ENCODE assay signal across 8 cellular contexts in genomic region chr17:49576121-49576905, GRCh38.
A peak's percentile ranks its signal among the peaks of the same experiment; 100 is the strongest.
DNase-seq lines count a peak whose midpoint lies in the region; ATAC-seq, FAIRE-seq and TF ChIP-seq lines count a peak whose summit lies in the region.

No MANE protein-coding gene starts in this region.

- no peaks in the 10 kb centered on the region; the same call in 1 of the 2 replicates for H3K36me3 ChIP-seq in WERI-Rb-1

- DNase-seq in AG04449 (ENCODE audit: low read depth, low spot score) (no peak), H54 (ENCODE audit: insufficient read length, low spot score) (peak; percentile 76), WERI-Rb-1 (peak; percentile 73), fibroblast of pulmonary artery (ENCODE audit: low read depth) (peak; percentile 42), nephron progenitor cell (peak; percentile 62)
- no peak for DNase-seq in stimulated activated naive CD4-positive, alpha-beta T cell (lab: John Stamatoyannopoulos, UW)

- ATAC-seq in HG03457 (IDR thresholded peaks at IDR 0.05; ENCODE audit: unreplicated experiment) = no peak
- no peak for ATAC-seq in GM18870 (IDR thresholded peaks at IDR 0.05; ENCODE audit: unreplicated experiment)

- POLR2A ChIA-PET in AG04449 (lab: Yijun Ruan, JAX) = interaction anchor here (0.7 kb wide), 1 partner anchor 101 kb away, joined by 3 read pairs; no protein-coding TSS in a partner anchor

- FAIRE-seq in H54 (lab: Jason Lieb, UNC) = no peak

- H3K9me3 ChIP-seq in WERI-Rb-1 (ENCODE audit: severe bottlenecking) = no peaks in the 10 kb centered on the region

- peaks cover 47% of the 10 kb centered on the region for H3K27me3 Mint-ChIP-seq in nephron progenitor cell (ENCODE audit: low read depth, poor library complexity)

- H3K27me3 ChIP-seq in WERI-Rb-1 (ENCODE audit: insufficient read depth, low read depth, severe bottlenecking) = peaks cover 5% of the 10 kb centered on the region

- H3K36me3 Mint-ChIP-seq in nephron progenitor cell (ENCODE audit: low read depth) = no peaks in the 10 kb centered on the region

- no peak overlapping the region for H3K27ac Mint-ChIP-seq in nephron progenitor cell

- no peak for TF ChIP-seq POLR2A in H54 (IDR thresholded peaks at IDR 0.05; ENCODE audit: low read depth, low read length)

- CTCF ChIA-PET in AG04449 (lab: Yijun Ruan, JAX) = interaction anchor here (0.7 to 18.1 kb wide), 22 partner anchors 9 to 274 kb away, joined by 3 to 1118 read pairs (median 4); partner anchors contain the start of genes SLC35B1 and SPOP

- no peak for TF ChIP-seq CTCF in AG04449 (IDR thresholded peaks at IDR 0.05; ENCODE audit: insufficient read depth, low read length, missing control alignments)
- TF ChIP-seq CTCF in WERI-Rb-1 (IDR thresholded peaks at IDR 0.05; ENCODE audit: low read depth, low read length) = no peak
- TF ChIP-seq CTCF in fibroblast of pulmonary artery (IDR thresholded peaks at IDR 0.05; ENCODE audit: low read length, missing control alignments) = no peak
- TF ChIP-seq CTCF in nephron progenitor cell (IDR thresholded peaks at IDR 0.05) = no peak

- H3K4me3 ChIP-seq in AG04449 (ENCODE audit: low read depth, low read length) (peak overlapping the region; percentile 64), WERI-Rb-1 (ENCODE audit: low read depth, low read length) (peak overlapping the region; percentile 71), fibroblast of pulmonary artery (replicated peaks; ENCODE audit: low read depth, low read length) (peak overlapping the region; percentile 66)

- peaks cover 21% of the 10 kb centered on the region for H3K4me1 Mint-ChIP-seq in nephron progenitor cell

- peak overlapping the region; percentile 87 for H3K4me3 Mint-ChIP-seq in nephron progenitor cell

- H3K9me3 Mint-ChIP-seq in nephron progenitor cell = no peaks in the 10 kb centered on the region

- H3K27ac ChIP-seq in WERI-Rb-1 = no peak overlapping the region

Comparison
In these comparisons a context has a peak if more than half of its experiments do, and no peak if none do; other contexts are left out.
1. DNase-seq: peak in H54 (single experiment), WERI-Rb-1 (single experiment), fibroblast of pulmonary artery (single experiment) and nephron progenitor cell (single experiment); none in AG04449 (single experiment) and stimulated activated naive CD4-positive, alpha-beta T cell (0 of 6).
2. Peak in every context shown above with its lines, with median percentiles within 50 percentile points of each other: H3K4me3 ChIP-seq.